7 cellular contexts compared by ENCODE assay signal in the genomic region with DNA sequence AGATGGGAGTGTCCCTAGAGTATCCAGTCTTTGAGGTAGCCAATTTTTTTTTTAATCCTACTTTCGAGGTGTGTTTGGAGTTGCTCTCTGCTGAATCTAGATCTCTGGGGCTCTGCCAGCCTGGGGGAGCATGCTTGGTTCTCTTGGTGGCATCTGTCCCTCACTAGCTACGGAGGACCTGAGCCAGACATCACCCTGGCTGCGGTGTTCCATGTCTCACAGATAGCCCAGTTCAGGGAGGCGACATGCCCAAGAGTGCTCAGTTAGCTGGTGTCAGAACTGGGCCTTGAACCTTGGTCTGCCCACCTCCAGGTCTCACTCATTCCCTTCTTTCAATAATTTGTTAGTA. TPM values are rescaled to one million over a fixed set of nuclear protein-coding genes. Genes with fewer than 3 reads are reported as not detected.
A peak's percentile ranks its signal among the peaks of the same experiment; 100 is the strongest.
DNase-seq lines count a peak whose midpoint lies in the region; ATAC-seq, FAIRE-seq and TF ChIP-seq lines count a peak whose summit lies in the region.

No MANE protein-coding gene starts in this region.

- no peaks in the 10 kb centered on the region for H3K9me3 Mint-ChIP-seq in activated naive CD8-positive, alpha-beta T cell treated with anti-CD3 and anti-CD28 coated beads, Interleukin-2, amount 50 U/mL, for 24 hours

- intact Hi-C loops in kidney (cut with DNase I) = no loop called here

- H3K27ac Mint-ChIP-seq in activated naive CD8-positive, alpha-beta T cell treated with anti-CD3 and anti-CD28 coated beads, Interleukin-2, amount 50 U/mL, for 24 hours = no peak overlapping the region

- H3K9ac ChIP-seq in kidney (ENCODE audit: low read length in 2 of 2) (peak overlapping the region; percentile 45 to 64), subcutaneous abdominal adipose tissue (ENCODE audit: low read length in 5 of 5) (peak overlapping the region; percentile 12 to 97 (median 87))

- peak overlapping the region; percentile 50 for H3K4me3 Mint-ChIP-seq in activated naive CD8-positive, alpha-beta T cell treated with anti-CD3 and anti-CD28 coated beads, Interleukin-2, amount 50 U/mL, for 24 hours

- H3K27ac ChIP-seq in kidney (ENCODE audit: low read depth in 2 of 2, low read length in 2 of 2) (peak overlapping the region; percentile 54 to 79), subcutaneous abdominal adipose tissue (ENCODE audit: low read depth, low read length) (peak overlapping the region; percentile 99)

- H3K4me3 ChIP-seq in kidney (ENCODE audit: low read length in 2 of 2) (peak overlapping the region; percentile 68 to 88), subcutaneous abdominal adipose tissue (ENCODE audit: low read depth in 1 of 5, low read length in 5 of 5) (peak overlapping the region; percentile 73 to 93 (median 82))

- H3K36me3 ChIP-seq in kidney (ENCODE audit: control insufficient read depth in 1 of 2, insufficient read depth in 2 of 2, low read length in 2 of 2) (peaks cover 0 to 6% of the 10 kb centered on the region in 2 donors), subcutaneous abdominal adipose tissue (ENCODE audit: control insufficient read depth in 5 of 5, insufficient read depth in 5 of 5, low read length in 5 of 5) (peaks cover 4 to 25% (median 24%) of the 10 kb centered on the region in 5 donors)

- H3K36me3 Mint-ChIP-seq in activated naive CD8-positive, alpha-beta T cell treated with anti-CD3 and anti-CD28 coated beads, Interleukin-2, amount 50 U/mL, for 24 hours (ENCODE audit: low read depth) = no peaks in the 10 kb centered on the region

- FAIRE-seq in kidney (lab: Jason Lieb, UNC) = no peak

- H3K4me1 ChIP-seq in kidney (ENCODE audit: control insufficient read depth in 1 of 2, insufficient read depth in 1 of 2, low read depth in 1 of 2, low read length in 2 of 2) = peaks cover 10 to 15% of the 10 kb centered on the region in 2 donors
- H3K4me1 ChIP-seq in subcutaneous abdominal adipose tissue (ENCODE audit: control insufficient read depth in 5 of 5, insufficient read depth in 5 of 5, low read length in 5 of 5) = peaks cover 14 to 89% (median 81%) of the 10 kb centered on the region in 5 donors

- ATAC-seq in HG03280 (IDR thresholded peaks at IDR 0.05; ENCODE audit: unreplicated experiment) (peak; percentile 2), GM19455 (IDR thresholded peaks at IDR 0.05; ENCODE audit: unreplicated experiment) (no peak)
- no peak for ATAC-seq in activated naive CD8-positive, alpha-beta T cell treated with anti-CD3 and anti-CD28 coated beads, Interleukin-2, amount 50 U/mL, for 24 hours

- H3K27me3 Mint-ChIP-seq in activated naive CD8-positive, alpha-beta T cell treated with anti-CD3 and anti-CD28 coated beads, Interleukin-2, amount 50 U/mL, for 24 hours = peaks cover 41% of the 10 kb centered on the region

- H3K27me3 ChIP-seq in subcutaneous abdominal adipose tissue (ENCODE audit: control insufficient read depth in 5 of 5, insufficient read depth in 4 of 5, low read length in 5 of 5) = peaks cover 0 to 3% (median 0%) of the 10 kb centered on the region in 5 donors

- H3K4me1 Mint-ChIP-seq in activated naive CD8-positive, alpha-beta T cell treated with anti-CD3 and anti-CD28 coated beads, Interleukin-2, amount 50 U/mL, for 24 hours = peaks cover 18% of the 10 kb centered on the region

- DNase-seq in activated naive CD8-positive, alpha-beta T cell treated with anti-CD3 and anti-CD28 coated beads, Interleukin-2, amount 50 U/mL, for 24 hours = no peak
- no peak for DNase-seq in kidney
- DNase-seq in OCI-M2 (lab: John Stamatoyannopoulos, UW; ENCODE audit: unreplicated experiment) = no peak
- no peak for DNase-seq in NCI-H1417 (lab: John Stamatoyannopoulos, UW)

- H3K9me3 ChIP-seq in kidney (ENCODE audit: control insufficient read depth in 1 of 2, low read length in 2 of 2) = no peaks in the 10 kb centered on the region
- H3K9me3 ChIP-seq in subcutaneous abdominal adipose tissue (ENCODE audit: control insufficient read depth in 5 of 5, low read length in 5 of 5) = peaks cover 0 to 2% (median 0%) of the 10 kb centered on the region in 5 donors

- TF ChIP-seq CTCF in kidney (IDR thresholded peaks at IDR 0.05; ENCODE audit: borderline replicate concordance, extremely low read depth, insufficient read depth) = no peak

RNA-seq across cellular contexts. Expression of a gene that starts 0.5 kb away (rescaled TPM):
- total RNA-seq in kidney = 37.7 TPM
- polyA plus RNA-seq in kidney (ENCODE audit: insufficient read depth, low read depth, low replicate concordance) = 234 TPM

RNA-seq across cellular contexts. Expression of a gene that starts 18.5 kb away (rescaled TPM):
- 26.4 TPM for total RNA-seq in kidney
- 10.2 TPM for polyA plus RNA-seq in kidney (ENCODE audit: insufficient read depth, low read depth, low replicate concordance)
